In the genomic region with DNA sequence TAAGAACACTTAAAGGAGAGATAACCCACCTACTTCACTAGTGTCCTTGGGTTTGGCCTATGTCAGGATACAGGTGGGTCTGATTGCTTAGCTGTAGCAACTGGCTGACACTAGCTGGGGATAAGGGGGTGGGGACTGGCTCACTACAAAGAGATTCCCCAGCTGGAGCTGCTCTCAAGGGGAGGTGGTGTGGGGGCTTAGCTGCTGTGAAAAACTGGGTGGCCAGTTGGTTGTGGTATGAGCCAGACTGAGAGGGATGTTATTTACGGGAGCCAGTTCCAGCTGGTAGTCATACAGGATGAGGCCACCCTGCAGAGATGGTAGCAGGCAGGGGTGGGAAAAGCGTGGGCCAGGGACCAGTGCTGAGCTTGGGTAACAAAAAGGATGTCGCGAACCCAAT, we compare ENCODE assay signal across 1 cellular context.
TF ChIP-seq lines count a peak whose summit lies in the region.

No MANE protein-coding gene starts in this region.

TF ChIP-seq in WTC11, 78 proteins besides CTCF, POLR2A, EP300 and RAD21 (continued from another document):
- no peak for TF ChIP-seq FOXK1 (CRISPR knock-in tag; IDR thresholded peaks at IDR 0.05)
- no peak for TF ChIP-seq ZNF423 (CRISPR knock-in tag; IDR thresholded peaks at IDR 0.05)
- TF ChIP-seq JUN (CRISPR knock-in tag; IDR thresholded peaks at IDR 0.05): no peak
- no peak for TF ChIP-seq GTF2I (CRISPR knock-in tag; conservative IDR thresholded peaks at IDR 0.05)
- TF ChIP-seq NR3C1 (CRISPR knock-in tag; conservative IDR thresholded peaks at IDR 0.05; ENCODE audit: low read depth): no peak
- TF ChIP-seq TEAD1 (CRISPR knock-in tag; IDR thresholded peaks at IDR 0.05): no peak
- TF ChIP-seq FOXJ3 (CRISPR knock-in tag; IDR thresholded peaks at IDR 0.05; ENCODE audit: borderline replicate concordance): no peak
- TF ChIP-seq ZBTB21 (CRISPR knock-in tag; IDR thresholded peaks at IDR 0.05; ENCODE audit: borderline replicate concordance): no peak
